Comparison of ENCODE assay signal across 11 cellular contexts in the genomic region with DNA sequence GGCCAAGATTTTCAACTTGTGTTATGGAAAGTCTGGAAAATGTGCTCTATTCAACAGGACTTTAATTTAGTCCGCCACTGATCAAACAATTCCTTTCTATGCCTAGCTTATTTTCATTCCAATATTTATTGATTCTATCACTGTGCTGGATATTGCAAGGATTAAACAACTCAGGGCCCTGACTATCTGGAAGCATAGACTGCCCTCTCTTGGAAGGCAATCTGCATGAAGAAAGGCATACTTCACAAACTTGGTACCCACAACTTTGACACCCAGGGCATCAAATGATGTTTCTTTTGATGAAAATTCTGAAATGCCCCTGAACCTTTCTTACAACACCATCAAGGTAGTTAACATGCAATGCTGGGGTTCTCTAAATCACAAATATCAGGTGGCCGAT.
DNase-seq lines count a peak whose midpoint lies in the region; ATAC-seq, FAIRE-seq and TF ChIP-seq lines count a peak whose summit lies in the region.
"Had no signal": no experiment of that assay in that cellular context is flagged by ENCODE, and none has a peak within 500 bp of the region (broad histone marks: within the 10 kb centered on the region; RNA-seq: fewer than 3 reads in every experiment).

No MANE protein-coding gene starts in this region.

- CTCF ChIA-PET in H1 (lab: Charles Lee; ENCODE audit: partially characterized antibody) = interaction anchor here (1.1 to 1.2 kb wide), 2 partner anchors 271 to 499 kb away, joined by 3 read pairs; no protein-coding TSS in a partner anchor

- peak; percentile 46 to 53; a peak in 3 of 4 replicates for TF ChIP-seq RAD21 in H1 (IDR thresholded peaks at IDR 0.05 in 1 of 2, conservative IDR thresholded peaks at IDR 0.05 in 1 of 2; ENCODE audit: low read depth in 2 of 2, low read length in 2 of 2)

- H3K23me2 ChIP-seq in H1 (ENCODE audit: low read depth, low read length) = no peaks in the 10 kb centered on the region

- H2BK120ac ChIP-seq in H1 (replicated peaks; ENCODE audit: low read depth, low read length) = no peak overlapping the region

- no peak overlapping the region for H4K91ac ChIP-seq in H1 (replicated peaks; ENCODE audit: insufficient read length, low read length)

- H3K4me3 ChIP-seq in H1 (ENCODE audit: extremely low read depth in 1 of 4, insufficient read depth in 2 of 4, low read depth in 3 of 4, low read length in 4 of 4) (no peak overlapping the region), neural progenitor cell (no peak overlapping the region)
- H3K4me3 ChIP-seq: stomach had no signal

- no peak for DNase-seq in GM10266 (ENCODE audit: extremely low spot score)
- DNase-seq in NCI-H460 (ENCODE audit: extremely low read depth, low read depth) = peak; percentile 14
- DNase-seq in H1 (ENCODE audit: low read depth in 1 of 2, low spot score in 2 of 2) = no peak
- no peak for DNase-seq in neural progenitor cell (ENCODE audit: low spot score)
- DNase-seq in NCI-H446 treated with DMSO at 0.1 percent for 48 hours (lab: John Stamatoyannopoulos, UW) = no peak
- no peak for DNase-seq in SIG-M5 treated with dmso at 0.1 percent for 504 hours (lab: John Stamatoyannopoulos, UW; ENCODE audit: unreplicated experiment)
- DNase-seq: DMS79, left cardiac atrium, NCI-H2029 treated with DMSO at 0.1 percent for 48 hours, stomach had no signal

- H3K23ac ChIP-seq in H1 (ENCODE audit: insufficient read length) = no peak overlapping the region

- no peaks in the 10 kb centered on the region for H3F3A ChIP-seq in neural progenitor cell (ENCODE audit: low read depth)

- no peak overlapping the region for H3K18ac ChIP-seq in H1 (ENCODE audit: extremely low read depth, low read length)

- peaks cover 5% of the 10 kb centered on the region for H3K9me3 Mint-ChIP-seq in neural progenitor cell

- H3K27ac Mint-ChIP-seq in neural progenitor cell = no peak overlapping the region

- H4K5ac ChIP-seq in H1 (ENCODE audit: insufficient read length, low read depth, low read length) = no peak overlapping the region

- no peak overlapping the region for H3K9ac ChIP-seq in H1 (replicated peaks in 1 of 4; ENCODE audit: extremely low read depth in 1 of 4, low read depth in 3 of 4, low read length in 3 of 4)
- H3K9ac ChIP-seq in neural progenitor cell = no peak overlapping the region

- no peak for ATAC-seq in GM21717 (IDR thresholded peaks at IDR 0.05; ENCODE audit: unreplicated experiment)
- ATAC-seq: left cardiac atrium had no signal

- H2BK5ac ChIP-seq in H1 (ENCODE audit: low read depth, low read length) = no peak overlapping the region

- FAIRE-seq in H1 (lab: Jason Lieb, UNC) = no peak

- H2BK20ac ChIP-seq in H1 (ENCODE audit: low read length) = no peak overlapping the region

- no peak overlapping the region for H2BK15ac ChIP-seq in H1 (ENCODE audit: low read length)

- H3K36me3 ChIP-seq in H1 (ENCODE audit: control insufficient read depth in 2 of 4, insufficient read depth in 4 of 4, low read length in 3 of 4) (no peaks in the 10 kb centered on the region), neural progenitor cell (no peaks in the 10 kb centered on the region)
- H3K36me3 ChIP-seq: stomach had no signal

- H3K9me3 ChIP-seq in H1 (ENCODE audit: insufficient read depth in 2 of 2, low read depth in 1 of 2, low read length in 1 of 2) (no peaks in the 10 kb centered on the region; a peak in 1 of 4 replicates), neural progenitor cell (ENCODE audit: low read depth) (no peaks in the 10 kb centered on the region)
- H3K9me3 ChIP-seq: stomach had no signal

- TF ChIP-seq EP300 in H1 (IDR thresholded peaks at IDR 0.05; ENCODE audit: borderline replicate concordance in 1 of 2, low read depth in 2 of 2, low read length in 2 of 2) = no peak

- H3K4me2 ChIP-seq in H1 (ENCODE audit: insufficient read depth in 1 of 2, low read depth in 2 of 2, low read length in 2 of 2) (no peak overlapping the region), neural progenitor cell (no peak overlapping the region)

- H3K79me1 ChIP-seq in H1 (ENCODE audit: low read depth, low read length) = no peaks in the 10 kb centered on the region

- no peak overlapping the region for H3K14ac ChIP-seq in H1 (ENCODE audit: insufficient read length)

- H3K79me2 ChIP-seq in H1 (ENCODE audit: control insufficient read depth in 1 of 2, insufficient read depth in 2 of 2, low read length in 2 of 2) = no peaks in the 10 kb centered on the region
- no peaks in the 10 kb centered on the region for H3K79me2 ChIP-seq in neural progenitor cell (ENCODE audit: low read depth)

- no peak overlapping the region for H2AK5ac ChIP-seq in H1 (ENCODE audit: low read depth, low read length)

- H3K4me3 Mint-ChIP-seq in neural progenitor cell = no peak overlapping the region

- no peak for TF ChIP-seq POLR2A in H1 (IDR thresholded peaks at IDR 0.05; ENCODE audit: control extremely low read depth in 1 of 2, low read depth in 2 of 2, low read length in 2 of 2)

- H4K8ac ChIP-seq in H1 (ENCODE audit: extremely low read depth, insufficient read depth, low read length) = no peak overlapping the region

- 96% methylated on average over 2 of the region's 2 CpGs; no CpG with 5 or more reads in 1 of the 2 experiments for WGBS in H1 (ENCODE audit: extremely low coverage in 1 of 2, insufficient coverage in 1 of 2, insufficient read length in 1 of 2, insufficient replicate concordance in 2 of 2, low coverage in 1 of 2, low lambda C conversion rate in 2 of 2, missing lambda C conversion rate in 1 of 2), 2 experiments

- no peak overlapping the region for H2BK12ac ChIP-seq in H1 (ENCODE audit: low read depth, low read length)

- no peaks in the 10 kb centered on the region for H3K4me1 Mint-ChIP-seq in neural progenitor cell

- no peaks in the 10 kb centered on the region for H4K20me1 ChIP-seq in H1 (replicated peaks in 1 of 2; ENCODE audit: control insufficient read depth in 1 of 2, insufficient read depth in 2 of 2, low read length in 2 of 2)
- no peaks in the 10 kb centered on the region for H4K20me1 ChIP-seq in neural progenitor cell (ENCODE audit: low read depth)

- H3K56ac ChIP-seq in H1 (replicated peaks; ENCODE audit: insufficient read length, low read depth, low read length) = no peak overlapping the region

- H3K27me3 ChIP-seq in H1 (replicated peaks in 1 of 4; ENCODE audit: control insufficient read depth in 3 of 4, extremely low read depth in 1 of 4, insufficient read depth in 3 of 4, low read length in 3 of 4) (no peaks in the 10 kb centered on the region), neural progenitor cell (no peaks in the 10 kb centered on the region)
- H3K27me3 ChIP-seq: stomach had no signal

- H3K27me3 Mint-ChIP-seq in neural progenitor cell (ENCODE audit: insufficient read depth, low read depth) = peaks cover 5% of the 10 kb centered on the region

- POLR2A ChIA-PET in H1 (lab: Charles Lee; ENCODE audit: partially characterized antibody) = no interaction called here

- H2AFZ ChIP-seq in H1 (ENCODE audit: low read length) (no peak overlapping the region), neural progenitor cell (replicated peaks) (no peak overlapping the region)

- no peak overlapping the region for H3K4ac ChIP-seq in H1 (replicated peaks; ENCODE audit: insufficient read length, low read depth, low read length)

- H3K4me1 ChIP-seq in H1 (replicated peaks in 1 of 4; ENCODE audit: control insufficient read depth in 3 of 4, insufficient read depth in 4 of 4, low read length in 3 of 4) = no peaks in the 10 kb centered on the region
- H3K4me1 ChIP-seq in neural progenitor cell = no peaks in the 10 kb centered on the region

- TF ChIP-seq CTCF in GM10266 (IDR thresholded peaks at IDR 0.05; ENCODE audit: control insufficient read depth, insufficient read depth, low read depth, missing control alignments) (peak; percentile 15), H1 (IDR thresholded peaks at IDR 0.05; ENCODE audit: control extremely low read depth in 1 of 3, insufficient read depth in 1 of 3, low read depth in 1 of 3, low read length in 3 of 3) (peak in 1 of 3 experiments; percentile 11; a peak in 2 of 4 replicates), neural progenitor cell (IDR thresholded peaks at IDR 0.05) (peak; percentile 23)

- H3K36me3 Mint-ChIP-seq in neural progenitor cell = no peaks in the 10 kb centered on the region

- no peak overlapping the region for H3K27ac ChIP-seq in H1 (ENCODE audit: low read depth, low read length)
- no peak overlapping the region for H3K27ac ChIP-seq in neural progenitor cell
- H3K27ac ChIP-seq: stomach had no signal

TF ChIP-seq in H1, 55 proteins besides CTCF, POLR2A, EP300 and RAD21:
- TF ChIP-seq, protein P1, sequence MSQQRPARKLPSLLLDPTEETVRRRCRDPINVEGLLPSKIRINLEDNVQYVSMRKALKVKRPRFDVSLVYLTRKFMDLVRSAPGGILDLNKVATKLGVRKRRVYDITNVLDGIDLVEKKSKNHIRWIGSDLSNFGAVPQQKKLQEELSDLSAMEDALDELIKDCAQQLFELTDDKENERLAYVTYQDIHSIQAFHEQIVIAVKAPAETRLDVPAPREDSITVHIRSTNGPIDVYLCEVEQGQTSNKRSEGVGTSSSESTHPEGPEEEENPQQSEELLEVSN (IDR thresholded peaks at IDR 0.05) = no peak
- TF ChIP-seq EGR1 (IDR thresholded peaks at IDR 0.05; ENCODE audit: borderline replicate concordance, low read depth, low read length) = no peak
- TF ChIP-seq BACH1 (IDR thresholded peaks at IDR 0.05; ENCODE audit: low read length) = no peak
- TF ChIP-seq KDM5A (IDR thresholded peaks at IDR 0.05; ENCODE audit: low read length) = no peak
- no peak for TF ChIP-seq KDM1A (IDR thresholded peaks at IDR 0.05; ENCODE audit: borderline replicate concordance, low read length)
- no peak for TF ChIP-seq CHD2 (IDR thresholded peaks at IDR 0.05; ENCODE audit: low read length)
- TF ChIP-seq, protein P2, sequence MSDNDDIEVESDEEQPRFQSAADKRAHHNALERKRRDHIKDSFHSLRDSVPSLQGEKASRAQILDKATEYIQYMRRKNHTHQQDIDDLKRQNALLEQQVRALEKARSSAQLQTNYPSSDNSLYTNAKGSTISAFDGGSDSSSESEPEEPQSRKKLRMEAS (IDR thresholded peaks at IDR 0.05) = no peak
- TF ChIP-seq CBX5 (IDR thresholded peaks at IDR 0.05; ENCODE audit: low read depth, low read length) = no peak
TF ChIP-seq in H1: peak in this region for 0.
